19 cellular contexts compared by ENCODE assay signal in the genomic region with DNA sequence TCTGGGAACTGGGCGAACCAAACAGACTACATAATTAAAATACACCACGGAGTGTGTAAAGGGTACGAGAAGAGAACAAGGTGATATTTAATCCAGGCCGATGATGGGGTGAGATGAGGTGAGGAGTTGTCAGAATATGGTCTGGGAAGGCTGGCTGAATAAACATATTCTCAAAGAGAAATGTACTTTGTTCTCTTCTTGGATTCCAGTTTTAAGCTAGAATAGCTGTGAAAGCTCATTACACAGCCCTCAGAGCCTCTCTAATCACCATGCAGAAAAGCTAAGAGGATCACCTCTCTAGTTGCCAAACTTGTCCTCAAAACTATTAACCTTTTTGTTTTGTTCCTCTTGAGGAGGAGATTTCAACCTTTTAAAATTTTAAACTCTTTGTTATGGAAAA.
"Had no signal": no experiment of that assay in that cellular context is flagged by ENCODE, and none has a peak within 500 bp of the region (broad histone marks: within the 10 kb centered on the region; RNA-seq: fewer than 3 reads in every experiment).

No MANE protein-coding gene starts in this region.

- ATAC-seq: gastrocnemius medialis, heart right ventricle, mucosa of descending colon, natural killer cell had no signal

- H3K4me3 Mint-ChIP-seq: natural killer cell, neural crest cell had no signal

- H3K27ac Mint-ChIP-seq: natural killer cell had no signal

- H3K9me3 ChIP-seq: esophagus muscularis mucosa, ovary had no signal

- DNase-seq: cortex of kidney; dorsolateral prefrontal cortex; effector CD8-positive, alpha-beta T cell; gastrocnemius medialis; heart right ventricle; hypothalamus; kidney glomerular epithelial cell; mammary epithelial cell; mucosa of descending colon; natural killer cell; nucleus accumbens; ovary; sigmoid colon; stimulated activated CD4-positive, alpha-beta T cell treated with anti-CD3 and anti-CD28 coated beads, Interleukin-2, amount 100 ng/mL, for 24 hours; stimulated activated CD4-positive, alpha-beta T cell treated with anti-CD3 and anti-CD28 coated beads, Interleukin-4, amount 100 ng/mL, for 4 hours; stimulated activated naive CD4-positive, alpha-beta T cell treated with Interleukin-2 at 50 U/mL for 16 hours; trophoblast cell had no signal

- H3K4me1 Mint-ChIP-seq: natural killer cell, neural crest cell had no signal
